27 cellular contexts compared by ENCODE assay signal in the genomic region with DNA sequence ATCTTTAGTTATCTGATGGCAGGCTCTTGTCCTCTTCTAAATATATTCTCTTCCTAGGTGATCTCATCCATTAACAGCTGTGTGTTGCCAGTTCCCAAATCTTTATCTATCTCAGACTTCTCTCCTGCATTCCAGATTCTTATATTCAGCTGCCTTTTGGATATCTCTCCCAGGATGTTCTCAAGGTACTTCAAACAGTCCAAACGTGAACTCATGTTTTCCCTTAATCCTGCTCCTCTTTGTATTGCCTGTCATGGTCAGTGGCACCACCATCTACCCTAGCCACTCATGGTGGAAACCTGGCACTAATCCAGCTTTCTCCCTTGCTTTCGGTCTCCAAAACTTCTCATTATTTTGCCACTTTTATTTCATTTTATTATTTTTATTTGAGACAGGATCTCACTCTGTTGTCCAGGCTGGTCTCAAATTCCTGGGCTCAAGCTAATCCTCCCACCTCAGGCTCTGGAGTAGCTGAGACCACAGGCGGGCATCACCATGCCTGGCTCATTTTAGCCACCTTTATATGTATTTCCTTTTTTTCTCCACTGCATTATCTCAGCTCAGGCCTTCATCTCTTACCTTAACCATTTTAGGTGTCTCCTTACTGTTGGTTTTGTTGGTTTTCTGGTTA. TPM values are rescaled to one million over a fixed set of nuclear protein-coding genes. Genes with fewer than 3 reads are reported as not detected.
A peak's percentile ranks its signal among the peaks of the same experiment; 100 is the strongest.
DNase-seq lines count a peak whose midpoint lies in the region; FAIRE-seq and TF ChIP-seq lines count a peak whose summit lies in the region.
"Had no signal": no experiment of that assay in that cellular context is flagged by ENCODE, and none has a peak within 500 bp of the region (broad histone marks: within the 10 kb centered on the region; RNA-seq: fewer than 3 reads in every experiment).

No MANE protein-coding gene starts in this region.

- H3K27ac ChIP-seq in H1 (ENCODE audit: low read depth, low read length) (no peak overlapping the region), neural progenitor cell (no peak overlapping the region)
- H3K27ac ChIP-seq: 22Rv1, breast epithelium, VCaP had no signal

- peaks cover 31% of the 10 kb centered on the region for H3K36me3 Mint-ChIP-seq in neural progenitor cell

- H3K9me3 Mint-ChIP-seq in neural progenitor cell: peaks cover 4% of the 10 kb centered on the region
- H3K9me3 Mint-ChIP-seq: activated CD4-positive, alpha-beta T cell treated with anti-CD3 and anti-CD28 coated beads, Interleukin-2, amount 10 ng/mL, durations not matched to agents 7 days and 5 days; activated naive CD4-positive, alpha-beta T cell treated with anti-CD3 and anti-CD28 coated beads for 36 hours; stimulated activated effector memory CD8-positive, alpha-beta T cell treated with anti-CD3 and anti-CD28 coated beads, Interleukin-12 subunit alpha, Interleukin-12 subunit beta, amount 100 ng/mL, for 72 hours had no signal

- no peak overlapping the region for H2BK12ac ChIP-seq in H1 (ENCODE audit: low read depth, low read length)

- H3K23ac ChIP-seq in H1 (ENCODE audit: insufficient read length): no peak overlapping the region

- no peak for TF ChIP-seq POLR2A in H1 (IDR thresholded peaks at IDR 0.05; ENCODE audit: control extremely low read depth in 1 of 2, low read depth in 2 of 2, low read length in 2 of 2)

- H3K4me1 ChIP-seq in Loucy (ENCODE audit: insufficient read depth, low read length, poor library complexity, severe bottlenecking) (peaks cover 38% of the 10 kb centered on the region), H1 (replicated peaks in 1 of 4; ENCODE audit: control insufficient read depth in 3 of 4, insufficient read depth in 4 of 4, low read length in 3 of 4) (no peaks in the 10 kb centered on the region), neural progenitor cell (peaks cover 11% of the 10 kb centered on the region)
- H3K4me1 ChIP-seq: breast epithelium had no signal

- TF ChIP-seq CTCF in Loucy (conservative IDR thresholded peaks at IDR 0.05; ENCODE audit: low read length): no peak
- no peak for TF ChIP-seq CTCF in H1 (IDR thresholded peaks at IDR 0.05; ENCODE audit: control extremely low read depth in 1 of 3, insufficient read depth in 1 of 3, low read depth in 1 of 3, low read length in 3 of 3)
- TF ChIP-seq CTCF in neural progenitor cell (IDR thresholded peaks at IDR 0.05): no peak

- DNase-seq in DMS79 treated with DMSO at 0.1 percent for 48 hours (lab: John Stamatoyannopoulos, UW) (peak; percentile 12), DMS79 (lab: John Stamatoyannopoulos, UW) (no peak), H1 (ENCODE audit: low read depth in 1 of 2, low spot score in 2 of 2) (no peak), neural progenitor cell (ENCODE audit: low spot score) (no peak), HT-29 (ENCODE audit: low spot score) (no peak), globus pallidus (ENCODE audit: low spot score) (no peak), RPMI8226 (no peak)
- DNase-seq: activated CD4-positive, alpha-beta T cell treated with anti-CD3 and anti-CD28 coated beads, Interleukin-2, amount 10 ng/mL, durations not matched to agents 7 days and 5 days; activated CD8-positive, alpha-beta memory T cell treated with anti-CD3 and anti-CD28 coated beads, Interleukin-2, amount 10 ng/mL, durations not matched to agents 7 days and 5 days; activated naive CD4-positive, alpha-beta T cell treated with anti-CD3 and anti-CD28 coated beads for 36 hours; CD4-positive, CD25-positive, alpha-beta regulatory T cell; cortex of kidney; mammary epithelial cell; MM.1S; NCI-H1436; NCI-H2107; NCI-H510A treated with DMSO at 0.1 percent for 48 hours; stimulated activated CD4-positive, alpha-beta T cell treated with anti-CD3 and anti-CD28 coated beads, Interleukin-2, amount 100 ng/mL, for 48 hours had no signal

- H3K79me2 ChIP-seq in Loucy (ENCODE audit: insufficient read depth, low read length) (peaks cover 55% of the 10 kb centered on the region), H1 (ENCODE audit: control insufficient read depth in 1 of 2, insufficient read depth in 2 of 2, low read length in 2 of 2) (peaks cover 0 to 46% of the 10 kb centered on the region in 2 experiments; a peak in 3 of 4 replicates), neural progenitor cell (ENCODE audit: low read depth) (peaks cover 84% of the 10 kb centered on the region)

- no peak overlapping the region for H4K91ac ChIP-seq in H1 (replicated peaks; ENCODE audit: insufficient read length, low read length)

- no peak overlapping the region for H2BK20ac ChIP-seq in H1 (ENCODE audit: low read length)

- H3F3A ChIP-seq in Loucy (ENCODE audit: low read depth): no peaks in the 10 kb centered on the region
- peaks cover 13% of the 10 kb centered on the region for H3F3A ChIP-seq in neural progenitor cell (ENCODE audit: low read depth)

- H3K23me2 ChIP-seq in H1 (ENCODE audit: low read depth, low read length): peaks cover 2% of the 10 kb centered on the region; the same call in 1 of the 2 replicates

- H2AFZ ChIP-seq in Loucy (ENCODE audit: low read length) (no peak overlapping the region), H1 (ENCODE audit: low read length) (no peak overlapping the region), neural progenitor cell (replicated peaks) (no peak overlapping the region)

- 85% methylated on average over 3 of the region's 3 CpGs; no CpG with 5 or more reads in 1 of the 2 experiments for WGBS in H1 (ENCODE audit: extremely low coverage in 1 of 2, insufficient coverage in 1 of 2, insufficient read length in 1 of 2, insufficient replicate concordance in 2 of 2, low coverage in 1 of 2, low lambda C conversion rate in 2 of 2, missing lambda C conversion rate in 1 of 2), 2 experiments

- H4K5ac ChIP-seq in H1 (ENCODE audit: insufficient read length, low read depth, low read length): no peak overlapping the region

- H3K4me3 Mint-ChIP-seq in neural progenitor cell: peak overlapping the region; percentile 7
- H3K4me3 Mint-ChIP-seq: activated CD4-positive, alpha-beta T cell treated with anti-CD3 and anti-CD28 coated beads, Interleukin-2, amount 10 ng/mL, durations not matched to agents 7 days and 5 days; activated CD8-positive, alpha-beta memory T cell treated with anti-CD3 and anti-CD28 coated beads, Interleukin-2, amount 10 ng/mL, durations not matched to agents 7 days and 5 days; activated naive CD4-positive, alpha-beta T cell treated with anti-CD3 and anti-CD28 coated beads for 36 hours; stimulated activated effector memory CD8-positive, alpha-beta T cell treated with anti-CD3 and anti-CD28 coated beads, Interleukin-12 subunit alpha, Interleukin-12 subunit beta, amount 100 ng/mL, for 72 hours had no signal

- no peak overlapping the region for H3K4ac ChIP-seq in H1 (replicated peaks; ENCODE audit: insufficient read length, low read depth, low read length)

- no peak overlapping the region for H3K18ac ChIP-seq in H1 (ENCODE audit: extremely low read depth, low read length)

- CTCF ChIA-PET in H1 (lab: Charles Lee; ENCODE audit: partially characterized antibody): no interaction called here

- POLR2A ChIA-PET in H1 (lab: Charles Lee; ENCODE audit: partially characterized antibody): no interaction called here

- H2AK5ac ChIP-seq in H1 (ENCODE audit: low read depth, low read length): no peak overlapping the region

- no peak overlapping the region for H3K4me3 ChIP-seq in Loucy (ENCODE audit: low read length, poor library complexity, severe bottlenecking)
- no peak overlapping the region for H3K4me3 ChIP-seq in H1 (ENCODE audit: extremely low read depth in 1 of 4, insufficient read depth in 2 of 4, low read depth in 3 of 4, low read length in 4 of 4)
- no peak overlapping the region for H3K4me3 ChIP-seq in neural progenitor cell
- H3K4me3 ChIP-seq: breast epithelium, HAP-1 had no signal

- H2BK120ac ChIP-seq in H1 (replicated peaks; ENCODE audit: low read depth, low read length): peak overlapping the region; percentile 38

- H4K20me1 ChIP-seq in Loucy (ENCODE audit: insufficient read depth, low read length, poor library complexity, severe bottlenecking) (peaks cover 10% of the 10 kb centered on the region), H1 (replicated peaks in 1 of 2; ENCODE audit: control insufficient read depth in 1 of 2, insufficient read depth in 2 of 2, low read length in 2 of 2) (no peaks in the 10 kb centered on the region), neural progenitor cell (ENCODE audit: low read depth) (peaks cover 14% of the 10 kb centered on the region)

- no peaks in the 10 kb centered on the region for H3K9me3 ChIP-seq in Loucy (ENCODE audit: insufficient read depth, low read depth, low read length)
- H3K9me3 ChIP-seq in H1 (ENCODE audit: insufficient read depth in 2 of 2, low read depth in 1 of 2, low read length in 1 of 2): no peaks in the 10 kb centered on the region
- no peaks in the 10 kb centered on the region for H3K9me3 ChIP-seq in neural progenitor cell (ENCODE audit: low read depth)
- H3K9me3 ChIP-seq: breast epithelium, HAP-1 had no signal

- no peak overlapping the region for H2BK15ac ChIP-seq in H1 (ENCODE audit: low read length)

- peaks cover 10% of the 10 kb centered on the region for H3K4me1 Mint-ChIP-seq in neural progenitor cell

- no peak for FAIRE-seq in H1 (lab: Jason Lieb, UNC)
- FAIRE-seq: endometrium, GM12891, RCC 7860 had no signal

- H3K4me2 ChIP-seq in Loucy (ENCODE audit: low read depth, low read length, poor library complexity, severe bottlenecking) (peak overlapping the region; percentile 50), H1 (ENCODE audit: insufficient read depth in 1 of 2, low read depth in 2 of 2, low read length in 2 of 2) (no peak overlapping the region), neural progenitor cell (no peak overlapping the region)

- peaks cover 6% of the 10 kb centered on the region; the same call in 1 of the 2 replicates for H3K79me1 ChIP-seq in H1 (ENCODE audit: low read depth, low read length)

- no peak overlapping the region for H3K27ac Mint-ChIP-seq in neural progenitor cell
- H3K27ac Mint-ChIP-seq: activated CD4-positive, alpha-beta T cell treated with anti-CD3 and anti-CD28 coated beads, Interleukin-2, amount 10 ng/mL, durations not matched to agents 7 days and 5 days; activated CD8-positive, alpha-beta memory T cell treated with anti-CD3 and anti-CD28 coated beads, Interleukin-2, amount 10 ng/mL, durations not matched to agents 7 days and 5 days; activated naive CD4-positive, alpha-beta T cell treated with anti-CD3 and anti-CD28 coated beads for 36 hours; stimulated activated effector memory CD8-positive, alpha-beta T cell treated with anti-CD3 and anti-CD28 coated beads, Interleukin-12 subunit alpha, Interleukin-12 subunit beta, amount 100 ng/mL, for 72 hours had no signal

- H3K27me3 ChIP-seq in Loucy (ENCODE audit: insufficient read depth, low read length, poor library complexity, severe bottlenecking) (no peaks in the 10 kb centered on the region), H1 (replicated peaks in 1 of 4; ENCODE audit: control insufficient read depth in 3 of 4, extremely low read depth in 1 of 4, insufficient read depth in 3 of 4, low read length in 3 of 4) (no peaks in the 10 kb centered on the region), neural progenitor cell (no peaks in the 10 kb centered on the region)
- H3K27me3 ChIP-seq: breast epithelium had no signal

- H4K8ac ChIP-seq in H1 (ENCODE audit: extremely low read depth, insufficient read depth, low read length): no peak overlapping the region

- peaks cover 2% of the 10 kb centered on the region for H3K27me3 Mint-ChIP-seq in neural progenitor cell (ENCODE audit: insufficient read depth, low read depth)
- H3K27me3 Mint-ChIP-seq: activated CD4-positive, alpha-beta T cell treated with anti-CD3 and anti-CD28 coated beads, Interleukin-2, amount 10 ng/mL, durations not matched to agents 7 days and 5 days; activated CD8-positive, alpha-beta memory T cell treated with anti-CD3 and anti-CD28 coated beads, Interleukin-2, amount 10 ng/mL, durations not matched to agents 7 days and 5 days; CD4-positive, CD25-positive, alpha-beta regulatory T cell had no signal

- TF ChIP-seq EP300 in H1 (IDR thresholded peaks at IDR 0.05; ENCODE audit: borderline replicate concordance in 1 of 2, low read depth in 2 of 2, low read length in 2 of 2): no peak

- no peak overlapping the region for H3K56ac ChIP-seq in H1 (replicated peaks; ENCODE audit: insufficient read length, low read depth, low read length)

- H2BK5ac ChIP-seq in H1 (ENCODE audit: low read depth, low read length): no peak overlapping the region

- H3K36me3 ChIP-seq in Loucy (ENCODE audit: insufficient read depth, low read length) (no peaks in the 10 kb centered on the region), H1 (ENCODE audit: control insufficient read depth in 2 of 4, insufficient read depth in 4 of 4, low read length in 3 of 4) (no peaks in the 10 kb centered on the region; a peak in 1 of 8 replicates), neural progenitor cell (peaks cover 10% of the 10 kb centered on the region)
- H3K36me3 ChIP-seq: breast epithelium, HAP-1 had no signal

- H3K9ac ChIP-seq in Loucy (ENCODE audit: low read depth, low read length, poor library complexity, severe bottlenecking) (peak overlapping the region; percentile 3), H1 (replicated peaks in 1 of 4; ENCODE audit: extremely low read depth in 1 of 4, low read depth in 3 of 4, low read length in 3 of 4) (no peak overlapping the region), neural progenitor cell (no peak overlapping the region)

- no peaks in the 10 kb centered on the region for H3K9me2 ChIP-seq in Loucy (replicated peaks; ENCODE audit: low read depth, low read length)

- no peak overlapping the region for H3K14ac ChIP-seq in H1 (ENCODE audit: insufficient read length)

- no peak for TF ChIP-seq RAD21 in H1 (IDR thresholded peaks at IDR 0.05 in 1 of 2, conservative IDR thresholded peaks at IDR 0.05 in 1 of 2; ENCODE audit: low read depth in 2 of 2, low read length in 2 of 2)

RNA-seq across cellular contexts. Expression of gene ZFYVE16, which starts 3.8 kb away (rescaled TPM):
- total RNA-seq in H1 (2021; fragmentation: NEBNext Ultra II Directional; extraction: Animal tissue kit (Norgen Biotek cat#: 25700)): 24.2 and 26.7 TPM in 2 replicates
- 2.8 and 3.6 TPM in 2 replicates for polyA plus RNA-seq in H1 (2011; rRNA removed)
- 6.7 TPM for polyA plus RNA-seq in H1 (2011; cell fraction: cytosol; rRNA removed)
- 7.0 TPM for polyA plus RNA-seq in H1 (2011; cell fraction: nucleus; rRNA removed)
- 6.6 to 17.0 TPM (median 11.7 TPM) in 4 replicates for polyA plus RNA-seq in H1 (2012, experiment 1 of 2)
- polyA plus RNA-seq in H1 (2012, experiment 2 of 2): 0.88 TPM
- 15.5 TPM for polyA plus RNA-seq in H1 (2013, experiment 1 of 2)
- 14.9 TPM for polyA plus RNA-seq in H1 (2013, experiment 2 of 2)
- 9.8 and 19.9 TPM in 2 replicates for polyA minus RNA-seq in H1 (2011; rRNA and poly(A)+ RNA removed)
- polyA minus RNA-seq in H1 (2011; cell fraction: cytosol; rRNA and poly(A)+ RNA removed): 10.8 TPM
- polyA minus RNA-seq in H1 (2011; cell fraction: nucleus; rRNA and poly(A)+ RNA removed): 32.9 TPM
- 58.1 and 113 TPM in 2 replicates for total RNA-seq in neural progenitor cell (ENCODE audit: low replicate concordance)
- 4.5 and 4.9 TPM in 2 replicates for total RNA-seq in HT-29 (2014; rRNA removed; shearing (Covaris generic))
